ENCODE assay signal across 25 cellular contexts in genomic region chr6:41931792-41932191, GRCh38. TPM values are rescaled to one million over a fixed set of nuclear protein-coding genes. Genes with fewer than 3 reads are reported as not detected.
A peak's percentile ranks its signal among the peaks of the same experiment; 100 is the strongest.
DNase-seq lines count a peak whose midpoint lies in the region; ATAC-seq and TF ChIP-seq lines count a peak whose summit lies in the region.
"Had no signal": no experiment of that assay in that cellular context is flagged by ENCODE, and none has a peak within 500 bp of the region (broad histone marks: within the 10 kb centered on the region; RNA-seq: fewer than 3 reads in every experiment).

No MANE protein-coding gene starts in this region.

- CTCF ChIA-PET in CD8-positive, alpha-beta memory T cell (lab: Charles Lee) = interaction anchor here (8.5 kb wide), 1 partner anchor 9 kb away, joined by 78 read pairs; the partner anchor contains the start of genes BYSL and MED20

- no peak overlapping the region for H3K4me2 ChIP-seq in GM23338

- peaks cover 14 to 34% of the 10 kb centered on the region in 2 donors for H3K36me3 Mint-ChIP-seq in activated T-cell treated with anti-CD3 and anti-CD28 coated beads, Interleukin-2, amount 50 U/mL, for 72 hours (ENCODE audit: insufficient read depth in 2 of 2)
- H3K36me3 Mint-ChIP-seq in CD8-positive, alpha-beta memory T cell = peaks cover 9 to 88% (median 19%) of the 10 kb centered on the region in 3 donors
- H3K36me3 Mint-ChIP-seq in activated T-helper 1 cell treated with anti-CD3 and anti-CD28 coated beads, Interleukin-12 subunit alpha, Interleukin-12 subunit beta, Interleukin-2, Interleukin-4 antibody, amounts not matched to agents 30 ng/mL and 10 ng/mL and 1 ng/mL, durations not matched to agents 14 hours and 24 hours and 36 hours (ENCODE audit: low read depth) = peaks cover 60% of the 10 kb centered on the region
- H3K36me3 Mint-ChIP-seq in natural killer cell = peaks cover 7% of the 10 kb centered on the region
- H3K36me3 Mint-ChIP-seq in GM23338 (ENCODE audit: low read depth) = peaks cover 82% of the 10 kb centered on the region

- no peak for ATAC-seq in activated T-cell treated with anti-CD3 and anti-CD28 coated beads, Interleukin-2, amount 50 U/mL, for 72 hours (replicated peaks in 1 of 2)
- no peak for ATAC-seq in natural killer cell
- no peak for ATAC-seq in GM23338
- ATAC-seq: heart right ventricle, left lobe of liver, pancreas, PC-3, sciatic nerve had no signal

- TF ChIP-seq POLR2A in transverse colon (IDR thresholded peaks at IDR 0.05) = no peak

- no peak for DNase-seq in activated T-cell treated with anti-CD3 and anti-CD28 coated beads, Interleukin-2, amount 50 U/mL, for 72 hours
- DNase-seq in activated T-cell treated with anti-CD3 and anti-CD28 coated beads, Interleukin-2, amount 50 U/mL, for 48 hours = no peak
- peak in 1 of 5 donors; percentile 11 for DNase-seq in CD8-positive, alpha-beta memory T cell
- DNase-seq in activated T-helper 1 cell treated with anti-CD3 and anti-CD28 coated beads, Interleukin-12 subunit alpha, Interleukin-12 subunit beta, Interleukin-2, Interleukin-4 antibody, amounts not matched to agents 30 ng/mL and 10 ng/mL and 1 ng/mL, durations not matched to agents 14 hours and 24 hours and 36 hours (ENCODE audit: low spot score) = no peak
- DNase-seq in natural killer cell (no peak), GM23338 (ENCODE audit: low spot score) (no peak), transverse colon (no peak)
- no peak for DNase-seq in activated CD4-positive, CD25-positive, alpha-beta regulatory T cell (lab: John Stamatoyannopoulos, UW)
- DNase-seq: activated effector memory CD4-positive, alpha-beta T cell treated with Interleukin-2 at 50 U/mL for 16 hours; caudate nucleus; GDM1; heart right ventricle; NCI-H1092 treated with DMSO at 0.1 percent for 48 hours; NCI-H2081; NCI-H446; pancreas; PC-3; SHP77 treated with DMSO at 0.1 percent for 48 hours; stimulated activated CD4-positive, alpha-beta T cell treated with anti-CD3 and anti-CD28 coated beads, Interleukin-15, amount 100 ng/mL, for 24 hours; uterus had no signal

- intact Hi-C loops in activated T-helper 1 cell treated with anti-CD3 and anti-CD28 coated beads, Interleukin-12 subunit alpha, Interleukin-12 subunit beta, Interleukin-2, Interleukin-4 antibody, amounts not matched to agents 30 ng/mL and 10 ng/mL and 1 ng/mL, durations not matched to agents 14 hours and 24 hours and 36 hours (cut with micrococcal nuclease) = no loop called here
- intact Hi-C loops in natural killer cell (cut with micrococcal nuclease) (no loop called here), transverse colon (cut with DNase I; ENCODE audit: low total_unique reads) (no loop called here)

- TF ChIP-seq EP300 in transverse colon (IDR thresholded peaks at IDR 0.05; ENCODE audit: low read depth) = no peak

- H3K27ac Mint-ChIP-seq in activated T-cell treated with anti-CD3 and anti-CD28 coated beads, Interleukin-2, amount 50 U/mL, for 72 hours = peak overlapping the region; percentile 83
- H3K27ac Mint-ChIP-seq in CD8-positive, alpha-beta memory T cell = peak overlapping the region in 5 of 8 donors; percentile 6 to 82 (median 39)
- H3K27ac Mint-ChIP-seq in activated T-helper 1 cell treated with anti-CD3 and anti-CD28 coated beads, Interleukin-12 subunit alpha, Interleukin-12 subunit beta, Interleukin-2, Interleukin-4 antibody, amounts not matched to agents 30 ng/mL and 10 ng/mL and 1 ng/mL, durations not matched to agents 14 hours and 24 hours and 36 hours = peak overlapping the region; percentile 32
- peak overlapping the region; percentile 45 to 95 for H3K27ac Mint-ChIP-seq in natural killer cell
- no peak overlapping the region for H3K27ac Mint-ChIP-seq in GM23338
- H3K27ac Mint-ChIP-seq: nephron had no signal

- H3F3A ChIP-seq in GM23338 (replicated peaks; ENCODE audit: low read depth) = peaks cover 38% of the 10 kb centered on the region; the same call in 1 of the 2 replicates

- H3K4me3 ChIP-seq in CD8-positive, alpha-beta memory T cell (ENCODE audit: low read length) = no peak overlapping the region
- H3K4me3 ChIP-seq in GM23338 (no peak overlapping the region), transverse colon (no peak overlapping the region)
- H3K4me3 ChIP-seq: ascending aorta, heart right ventricle, pancreas, uterus had no signal

- no peak overlapping the region for H3K4me3 Mint-ChIP-seq in activated T-cell treated with anti-CD3 and anti-CD28 coated beads, Interleukin-2, amount 50 U/mL, for 72 hours
- peak overlapping the region in 2 of 7 donors; percentile 17 to 21 for H3K4me3 Mint-ChIP-seq in CD8-positive, alpha-beta memory T cell
- no peak overlapping the region for H3K4me3 Mint-ChIP-seq in activated T-helper 1 cell treated with anti-CD3 and anti-CD28 coated beads, Interleukin-12 subunit alpha, Interleukin-12 subunit beta, Interleukin-2, Interleukin-4 antibody, amounts not matched to agents 30 ng/mL and 10 ng/mL and 1 ng/mL, durations not matched to agents 14 hours and 24 hours and 36 hours
- no peak overlapping the region for H3K4me3 Mint-ChIP-seq in natural killer cell
- no peak overlapping the region for H3K4me3 Mint-ChIP-seq in GM23338
- H3K4me3 Mint-ChIP-seq: CD14-positive monocyte, nephron had no signal

- H3K27ac ChIP-seq in CD8-positive, alpha-beta memory T cell (ENCODE audit: low read depth, low read length) = no peak overlapping the region
- H3K27ac ChIP-seq in GM23338 (ENCODE audit: low read depth) (no peak overlapping the region), transverse colon (no peak overlapping the region)
- H3K27ac ChIP-seq: ascending aorta, heart right ventricle, pancreas, uterus had no signal

- no peaks in the 10 kb centered on the region for H3K27me3 Mint-ChIP-seq in activated T-cell treated with anti-CD3 and anti-CD28 coated beads, Interleukin-2, amount 50 U/mL, for 72 hours (ENCODE audit: low read depth)
- H3K27me3 Mint-ChIP-seq in CD8-positive, alpha-beta memory T cell = no peaks in the 10 kb centered on the region
- no peaks in the 10 kb centered on the region for H3K27me3 Mint-ChIP-seq in activated T-helper 1 cell treated with anti-CD3 and anti-CD28 coated beads, Interleukin-12 subunit alpha, Interleukin-12 subunit beta, Interleukin-2, Interleukin-4 antibody, amounts not matched to agents 30 ng/mL and 10 ng/mL and 1 ng/mL, durations not matched to agents 14 hours and 24 hours and 36 hours (ENCODE audit: insufficient read depth)
- no peaks in the 10 kb centered on the region for H3K27me3 Mint-ChIP-seq in natural killer cell (ENCODE audit: low read depth in 2 of 2)
- H3K27me3 Mint-ChIP-seq in GM23338 (ENCODE audit: insufficient read depth, low read depth, poor library complexity) = peaks cover 9% of the 10 kb centered on the region

- POLR2A ChIA-PET in CD8-positive, alpha-beta memory T cell (lab: Charles Lee) = interaction anchor here (5.0 kb wide), 1 partner anchor 10 kb away, joined by 24 read pairs; the partner anchor contains the start of genes BYSL and MED20

- H3K9me3 ChIP-seq in CD8-positive, alpha-beta memory T cell (ENCODE audit: low read length) = no peaks in the 10 kb centered on the region
- H3K9me3 ChIP-seq in transverse colon = no peaks in the 10 kb centered on the region
- H3K9me3 ChIP-seq: ascending aorta, heart right ventricle, pancreas, uterus had no signal

- 49 to 66% methylated on average over 2 of the region's 2 CpGs for WGBS in transverse colon (ENCODE audit: low coverage in 1 of 2), 2 donors

- no peak overlapping the region for H2AFZ ChIP-seq in GM23338

- in situ Hi-C loops in transverse colon (cut with MboI; ENCODE audit: low pct_ligation_motif_present in 1 of 4, low pct_unique_long_range_greater_than_20kb in 1 of 4, low sequenced_read_pairs in 3 of 4) = loop anchor here in 2 of 4 donors (10.0 to 25.0 kb wide), 2 partner anchors 113 to 281 kb away; partner anchors contain the start of gene MRPS10 (in 1 of the 2)

- peaks cover 37% of the 10 kb centered on the region for H3K4me1 Mint-ChIP-seq in activated T-cell treated with anti-CD3 and anti-CD28 coated beads, Interleukin-2, amount 50 U/mL, for 72 hours (ENCODE audit: low read depth)
- peaks cover 39 to 53% (median 53%) of the 10 kb centered on the region in 3 donors for H3K4me1 Mint-ChIP-seq in CD8-positive, alpha-beta memory T cell
- H3K4me1 Mint-ChIP-seq in activated T-helper 1 cell treated with anti-CD3 and anti-CD28 coated beads, Interleukin-12 subunit alpha, Interleukin-12 subunit beta, Interleukin-2, Interleukin-4 antibody, amounts not matched to agents 30 ng/mL and 10 ng/mL and 1 ng/mL, durations not matched to agents 14 hours and 24 hours and 36 hours (ENCODE audit: low read depth) = peaks cover 58% of the 10 kb centered on the region
- peaks cover 71% of the 10 kb centered on the region in 2 donors for H3K4me1 Mint-ChIP-seq in natural killer cell
- H3K4me1 Mint-ChIP-seq in GM23338 = peaks cover 8% of the 10 kb centered on the region; the same call in 2 of the 3 replicates

- no peaks in the 10 kb centered on the region for H3K9me3 Mint-ChIP-seq in activated T-cell treated with anti-CD3 and anti-CD28 coated beads, Interleukin-2, amount 50 U/mL, for 72 hours
- H3K9me3 Mint-ChIP-seq in CD8-positive, alpha-beta memory T cell = no peaks in the 10 kb centered on the region
- no peaks in the 10 kb centered on the region for H3K9me3 Mint-ChIP-seq in activated T-helper 1 cell treated with anti-CD3 and anti-CD28 coated beads, Interleukin-12 subunit alpha, Interleukin-12 subunit beta, Interleukin-2, Interleukin-4 antibody, amounts not matched to agents 30 ng/mL and 10 ng/mL and 1 ng/mL, durations not matched to agents 14 hours and 24 hours and 36 hours
- no peaks in the 10 kb centered on the region for H3K9me3 Mint-ChIP-seq in natural killer cell
- H3K9me3 Mint-ChIP-seq in GM23338 = no peaks in the 10 kb centered on the region
- H3K9me3 Mint-ChIP-seq: CD14-positive monocyte, nephron had no signal

- H3K27me3 ChIP-seq in CD8-positive, alpha-beta memory T cell (ENCODE audit: insufficient read depth, low read length, poor library complexity, severe bottlenecking) = no peaks in the 10 kb centered on the region
- no peaks in the 10 kb centered on the region for H3K27me3 ChIP-seq in GM23338 (ENCODE audit: insufficient read depth)
- no peaks in the 10 kb centered on the region for H3K27me3 ChIP-seq in transverse colon
- H3K27me3 ChIP-seq: ascending aorta, heart right ventricle, pancreas, uterus had no signal

- peaks cover 17% of the 10 kb centered on the region; the same call in 1 of the 2 replicates for H3K79me2 ChIP-seq in GM23338 (replicated peaks; ENCODE audit: insufficient read depth)

- H3K9me2 ChIP-seq in GM23338 (ENCODE audit: insufficient read depth) = no peaks in the 10 kb centered on the region

- TF ChIP-seq CTCF in natural killer cell (IDR thresholded peaks at IDR 0.05) (no peak), GM23338 (conservative IDR thresholded peaks at IDR 0.05; ENCODE audit: low read depth in 2 of 2) (no peak), transverse colon (IDR thresholded peaks at IDR 0.05) (no peak)

- peaks cover 55% of the 10 kb centered on the region for H4K20me1 ChIP-seq in GM23338 (replicated peaks; ENCODE audit: insufficient read depth)

- peaks cover 24% of the 10 kb centered on the region for H3K4me1 ChIP-seq in CD8-positive, alpha-beta memory T cell (ENCODE audit: insufficient read depth, low read length)
- H3K4me1 ChIP-seq in GM23338 (ENCODE audit: insufficient read depth) (0 out of 2 replicates have a peak, but pooled peaks cover 8% of the 10 kb centered on the region), transverse colon (peaks cover 0 to 17% (median 6%) of the 10 kb centered on the region in 4 donors)
- H3K4me1 ChIP-seq: ascending aorta, uterus had no signal

- H3K36me3 ChIP-seq in CD8-positive, alpha-beta memory T cell (ENCODE audit: insufficient read depth, low read length) = peaks cover 80% of the 10 kb centered on the region
- H3K36me3 ChIP-seq in GM23338 (ENCODE audit: insufficient read depth) = peaks cover 64% of the 10 kb centered on the region
- H3K36me3 ChIP-seq in transverse colon = peaks cover 0 to 60% (median 24%) of the 10 kb centered on the region in 4 donors
- H3K36me3 ChIP-seq: uterus had no signal

RNA-seq across cellular contexts. Expression of gene CCND3, which starts 9.8 kb away (rescaled TPM):
- total RNA-seq in activated T-cell treated with anti-CD3 and anti-CD28 coated beads, Interleukin-2, amount 50 U/mL, for 72 hours = 100 to 1,000 TPM; 256 to 259 TPM
- total RNA-seq in CD8-positive, alpha-beta memory T cell = 100 to 1,000 TPM; 283 to 287 TPM
- polyA plus RNA-seq in CD8-positive, alpha-beta memory T cell = 648 TPM
- total RNA-seq in activated T-helper 1 cell treated with anti-CD3 and anti-CD28 coated beads, Interleukin-12 subunit alpha, Interleukin-12 subunit beta, Interleukin-2, Interleukin-4 antibody, amounts not matched to agents 30 ng/mL and 10 ng/mL and 1 ng/mL, durations not matched to agents 14 hours and 24 hours and 36 hours = 351 and 356 TPM in 2 replicates
- total RNA-seq in natural killer cell (100 to 1,000 TPM; 409 to 438 (median 438) TPM), transverse colon (100 to 1,000 TPM in 1 of 4 donors, 10 to 100 TPM in 3; 55.3 to 178 (median 75.6) TPM)
- total RNA-seq in GM23338 (2014; rRNA removed; shearing (Covaris generic)) = 24.5 and 30.9 TPM in 2 replicates
- polyA plus RNA-seq in GM23338 (2016; fragmentation: Nextera tagmentation; extraction: Ambion mirVana) = 19.1 and 19.7 TPM in 2 replicates

RNA-seq across cellular contexts. Expression of gene BYSL, which starts 10.5 kb away (rescaled TPM):
- 10 to 100 TPM; 30.4 to 38.1 TPM for total RNA-seq in activated T-cell treated with anti-CD3 and anti-CD28 coated beads, Interleukin-2, amount 50 U/mL, for 72 hours
- 10 to 100 TPM; 80.5 to 84.4 TPM for total RNA-seq in CD8-positive, alpha-beta memory T cell
- 5.9 TPM for polyA plus RNA-seq in CD8-positive, alpha-beta memory T cell
- total RNA-seq in activated T-helper 1 cell treated with anti-CD3 and anti-CD28 coated beads, Interleukin-12 subunit alpha, Interleukin-12 subunit beta, Interleukin-2, Interleukin-4 antibody, amounts not matched to agents 30 ng/mL and 10 ng/mL and 1 ng/mL, durations not matched to agents 14 hours and 24 hours and 36 hours = 82.9 and 88.5 TPM in 2 replicates
- total RNA-seq in natural killer cell = 10 to 100 TPM in 1 of 3 donors, 1 to 10 TPM in 2; 5.4 to 11.6 (median 5.7) TPM
- total RNA-seq in GM23338 (2014; rRNA removed; shearing (Covaris generic)) = 32.7 and 33.7 TPM in 2 replicates
- 30.3 and 35.3 TPM in 2 replicates for polyA plus RNA-seq in GM23338 (2016; fragmentation: Nextera tagmentation; extraction: Ambion mirVana)
- 1 to 10 TPM; 3.4 to 5.9 (median 5.2) TPM for total RNA-seq in transverse colon

RNA-seq across cellular contexts. Expression of gene MED20, which starts 10.9 kb away (rescaled TPM):
- total RNA-seq in activated T-cell treated with anti-CD3 and anti-CD28 coated beads, Interleukin-2, amount 50 U/mL, for 72 hours = 10 to 100 TPM; 24.9 to 34.6 TPM
- 10 to 100 TPM; 18.1 to 21.1 TPM for total RNA-seq in CD8-positive, alpha-beta memory T cell
- 5.3 TPM for polyA plus RNA-seq in CD8-positive, alpha-beta memory T cell
- 19.0 and 23.8 TPM in 2 replicates for total RNA-seq in activated T-helper 1 cell treated with anti-CD3 and anti-CD28 coated beads, Interleukin-12 subunit alpha, Interleukin-12 subunit beta, Interleukin-2, Interleukin-4 antibody, amounts not matched to agents 30 ng/mL and 10 ng/mL and 1 ng/mL, durations not matched to agents 14 hours and 24 hours and 36 hours
- 10 to 100 TPM in 2 of 3 donors, 1 to 10 TPM in 1; 6.4 to 15.2 (median 15.0) TPM for total RNA-seq in natural killer cell
- 39.3 and 47.2 TPM in 2 replicates for total RNA-seq in GM23338 (2014; rRNA removed; shearing (Covaris generic))
- polyA plus RNA-seq in GM23338 (2016; fragmentation: Nextera tagmentation; extraction: Ambion mirVana) = 18.1 and 20.1 TPM in 2 replicates
- total RNA-seq in transverse colon = 10 to 100 TPM; 15.4 to 25.7 (median 18.5) TPM

RNA-seq across cellular contexts. Expression of gene USP49, which starts 36.6 kb away (rescaled TPM):
- total RNA-seq in activated T-cell treated with anti-CD3 and anti-CD28 coated beads, Interleukin-2, amount 50 U/mL, for 72 hours = 10 to 100 TPM; 13.3 to 14.8 TPM
- total RNA-seq in CD8-positive, alpha-beta memory T cell = 1 to 10 TPM; 5.0 to 5.2 TPM
- 0.59 TPM for polyA plus RNA-seq in CD8-positive, alpha-beta memory T cell
- total RNA-seq in activated T-helper 1 cell treated with anti-CD3 and anti-CD28 coated beads, Interleukin-12 subunit alpha, Interleukin-12 subunit beta, Interleukin-2, Interleukin-4 antibody, amounts not matched to agents 30 ng/mL and 10 ng/mL and 1 ng/mL, durations not matched to agents 14 hours and 24 hours and 36 hours = 4.8 and 5.3 TPM in 2 replicates
- total RNA-seq in natural killer cell = 10 to 100 TPM in 2 of 3 donors, 1 to 10 TPM in 1; 6.4 to 15.1 (median 11.5) TPM
- total RNA-seq in GM23338 (2014; rRNA removed; shearing (Covaris generic)) = 20.2 and 21.5 TPM in 2 replicates
- 5.3 and 5.9 TPM in 2 replicates for polyA plus RNA-seq in GM23338 (2016; fragmentation: Nextera tagmentation; extraction: Ambion mirVana)
- total RNA-seq in transverse colon = 1 to 10 TPM; 2.3 to 7.9 (median 4.0) TPM
